Comparison of ENCODE assay signal across 10 cellular contexts in the genomic region with DNA sequence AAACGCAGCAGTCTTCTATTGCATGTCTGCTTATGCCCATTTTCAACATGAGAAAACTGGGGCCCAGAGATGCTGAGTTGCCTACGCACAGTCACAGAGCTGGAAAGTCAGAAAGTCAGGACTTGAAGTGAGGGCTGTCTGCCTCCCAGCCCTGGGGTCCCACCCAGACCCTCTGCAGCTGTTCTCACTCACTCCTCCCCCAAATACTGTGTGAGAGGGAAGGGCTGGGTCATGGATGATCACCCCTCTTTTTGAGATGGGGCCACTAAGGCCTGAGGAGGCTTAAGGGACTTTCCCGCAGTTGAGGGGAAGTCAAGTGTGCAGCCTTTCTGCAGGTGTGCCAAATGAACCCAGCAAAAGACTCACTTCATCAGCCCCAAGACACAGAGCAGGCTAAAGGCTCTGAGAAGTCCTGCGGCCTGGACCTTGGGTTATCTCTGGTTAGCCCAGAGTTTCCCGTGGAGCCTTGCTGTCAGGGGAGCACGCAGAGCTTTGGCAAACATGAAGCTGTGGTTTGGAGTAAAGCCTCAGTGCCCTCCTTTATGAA. TPM values are rescaled to one million over a fixed set of nuclear protein-coding genes. Genes with fewer than 3 reads are reported as not detected.
DNase-seq lines count a peak whose midpoint lies in the region; ATAC-seq and TF ChIP-seq lines count a peak whose summit lies in the region.
"Had no signal": no experiment of that assay in that cellular context is flagged by ENCODE, and none has a peak within 500 bp of the region (broad histone marks: within the 10 kb centered on the region; RNA-seq: fewer than 3 reads in every experiment).

No MANE protein-coding gene starts in this region.

- peaks cover 0 to 21% (median 0%) of the 10 kb centered on the region in 6 donors for H3K36me3 ChIP-seq in spleen
- no peaks in the 10 kb centered on the region for H3K36me3 ChIP-seq in BE2C
- H3K36me3 ChIP-seq in stomach = no peaks in the 10 kb centered on the region
- no peaks in the 10 kb centered on the region for H3K36me3 ChIP-seq in breast epithelium

- H3K9me3 ChIP-seq in spleen (no peaks in the 10 kb centered on the region), BE2C (no peaks in the 10 kb centered on the region), stomach (no peaks in the 10 kb centered on the region), breast epithelium (no peaks in the 10 kb centered on the region)

- H3K27me3 ChIP-seq in spleen (replicated peaks in 1 of 7) (peaks cover 0 to 9% (median 0%) of the 10 kb centered on the region in 7 donors), BE2C (no peaks in the 10 kb centered on the region), stomach (peaks cover 0 to 52% (median 10%) of the 10 kb centered on the region in 3 donors), breast epithelium (no peaks in the 10 kb centered on the region)

- TF ChIP-seq EP300 in stomach (IDR thresholded peaks at IDR 0.05) = no peak

- no peaks in the 10 kb centered on the region for H3K9me3 Mint-ChIP-seq in activated T-cell treated with anti-CD3 and anti-CD28 coated beads, Interleukin-2, amount 50 U/mL, for 4 hours

- peaks cover 60% of the 10 kb centered on the region for H3K4me1 Mint-ChIP-seq in activated T-cell treated with anti-CD3 and anti-CD28 coated beads, Interleukin-2, amount 50 U/mL, for 4 hours (ENCODE audit: low read depth)

- peak overlapping the region; percentile 26 for H3K4me3 Mint-ChIP-seq in activated T-cell treated with anti-CD3 and anti-CD28 coated beads, Interleukin-2, amount 50 U/mL, for 4 hours

- H3K4me3 ChIP-seq in spleen (no peak overlapping the region), BE2C (ENCODE audit: low read depth, low read length) (no peak overlapping the region), stomach (no peak overlapping the region), breast epithelium (no peak overlapping the region)

- TF ChIP-seq POLR2A in spleen (IDR thresholded peaks at IDR 0.05) (no peak), stomach (IDR thresholded peaks at IDR 0.05) (no peak), breast epithelium (IDR thresholded peaks at IDR 0.05) (no peak)

- peak overlapping the region in 7 of 8 donors; percentile 32 to 75 (median 58) for H3K27ac ChIP-seq in spleen
- H3K27ac ChIP-seq in stomach = no peak overlapping the region
- H3K27ac ChIP-seq in breast epithelium = peak overlapping the region in 1 of 2 donors; percentile 12

- H3K27me3 Mint-ChIP-seq in activated T-cell treated with anti-CD3 and anti-CD28 coated beads, Interleukin-2, amount 50 U/mL, for 4 hours (ENCODE audit: low read depth) = no peaks in the 10 kb centered on the region

- no peak for TF ChIP-seq CTCF in spleen (IDR thresholded peaks at IDR 0.05 in 8 of 11, conservative IDR thresholded peaks at IDR 0.05 in 3 of 11)
- TF ChIP-seq CTCF in BE2C (IDR thresholded peaks at IDR 0.05; ENCODE audit: low read depth, low read length) = no peak
- TF ChIP-seq CTCF in stomach (IDR thresholded peaks at IDR 0.05) = no peak
- no peak for TF ChIP-seq CTCF in breast epithelium (IDR thresholded peaks at IDR 0.05)

- DNase-seq in activated T-cell treated with anti-CD3 and anti-CD28 coated beads, Interleukin-2, amount 50 U/mL, for 4 hours = no peak
- no peak for DNase-seq in activated T-cell treated with anti-CD3 and anti-CD28 coated beads, Interleukin-2, amount 50 U/mL, for 1 hour
- DNase-seq in spleen (peak; percentile 86), BE2C (no peak), stomach (no peak), breast epithelium (ENCODE audit: low spot score in 2 of 2) (no peak)

- ATAC-seq in activated T-cell treated with anti-CD3 and anti-CD28 coated beads, Interleukin-2, amount 50 U/mL, for 4 hours = peak; percentile 21 to 44
- ATAC-seq in GM21576 (IDR thresholded peaks at IDR 0.05; ENCODE audit: unreplicated experiment) (peak; percentile 90), HG03442 (IDR thresholded peaks at IDR 0.05; ENCODE audit: unreplicated experiment) (peak; percentile 86)
- ATAC-seq: Panc1 had no signal

- H3K36me3 Mint-ChIP-seq in activated T-cell treated with anti-CD3 and anti-CD28 coated beads, Interleukin-2, amount 50 U/mL, for 4 hours (ENCODE audit: insufficient read depth) = peaks cover 2% of the 10 kb centered on the region

- peaks cover 23 to 95% (median 86%) of the 10 kb centered on the region in 6 donors for H3K4me1 ChIP-seq in spleen
- H3K4me1 ChIP-seq in BE2C = no peaks in the 10 kb centered on the region; the same call in 1 of the 2 replicates
- H3K4me1 ChIP-seq in stomach = peaks cover 0 to 5% (median 0%) of the 10 kb centered on the region in 4 donors
- H3K4me1 ChIP-seq in breast epithelium = no peaks in the 10 kb centered on the region

- WGBS in spleen, 5 donors = 43 to 65% (median 49%) methylated on average over 6 of the region's 6 CpGs
- 50 to 82% (median 62%) methylated on average over 6 of the region's 6 CpGs for WGBS in stomach, 5 donors

- intact Hi-C loops in spleen (cut with DNase I; ENCODE audit: low total_unique reads) = no loop called here
- intact Hi-C loops in stomach (cut with DNase I; ENCODE audit: low total_unique reads) = no loop called here
- intact Hi-C loops in breast epithelium (cut with DNase I; ENCODE audit: low total_unique reads) = no loop called here

RNA-seq across cellular contexts. Expression of a gene that starts 18.7 kb away (rescaled TPM):
- 1 to 10 TPM; 5.0 to 7.7 (median 5.2) TPM for total RNA-seq in activated T-cell treated with anti-CD3 and anti-CD28 coated beads, Interleukin-2, amount 50 U/mL, for 4 hours
- total RNA-seq in spleen (100 to 1,000 TPM in 2 of 7 donors, 10 to 100 TPM in 5; 54.6 to 141 (median 76.1) TPM), stomach (1 to 10 TPM in 4 of 5 donors, under 1 TPM in 1; 0.43 to 6.2 (median 2.7) TPM), breast epithelium (10 to 100 TPM in 2 of 3 donors, 1 to 10 TPM in 1; 7.9 to 46.6 (median 20.0) TPM)
- polyA plus RNA-seq in spleen (100 to 1,000 TPM in 1 of 3 donors, 10 to 100 TPM in 2; 53.4 to 102 (median 96.7) TPM), stomach (1 to 10 TPM; 1.0 to 1.5 (median 1.1) TPM)
- 11.9 TPM for polyA plus RNA-seq in BE2C (2012; ENCODE audit: insufficient read depth, insufficient read length, low read depth)
- total RNA-seq: epithelial cell of proximal tubule had no signal

Comparison
In these comparisons a context has a peak if more than half of its experiments do, and no peak if none do; other contexts are left out.
1. ATAC-seq: peak in every context shown above with its lines; median percentile 90 in GM21576; 86 in HG03442; 32 in activated T-cell treated with anti-CD3 and anti-CD28 coated beads, Interleukin-2, amount 50 U/mL, for 4 hours.
2. H3K27ac ChIP-seq: peak in spleen (7 of 8); none in stomach (0 of 5).